16 cellular contexts compared by ENCODE assay signal in the genomic region with DNA sequence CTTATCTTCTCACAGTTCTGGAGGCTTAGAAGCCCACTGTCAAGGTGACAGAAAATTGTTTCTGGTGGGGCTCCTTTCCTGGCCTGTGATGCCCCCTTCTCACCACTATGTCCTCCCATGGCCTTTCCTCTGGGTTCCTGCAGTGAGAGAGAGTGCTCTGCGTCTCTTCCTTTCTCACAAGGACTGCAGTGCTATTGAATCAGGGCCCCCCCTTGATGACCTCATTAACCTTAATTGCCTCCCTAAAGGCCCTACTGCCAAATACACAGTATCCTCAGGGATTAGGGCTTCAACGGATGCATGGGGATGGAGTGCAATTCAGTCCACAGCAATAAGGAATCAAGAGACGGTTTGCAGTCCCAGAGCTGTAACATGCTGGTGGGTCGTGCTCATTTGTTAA.
A peak's percentile ranks its signal among the peaks of the same experiment; 100 is the strongest.
DNase-seq lines count a peak whose midpoint lies in the region; ATAC-seq and TF ChIP-seq lines count a peak whose summit lies in the region.
"Had no signal": no experiment of that assay in that cellular context is flagged by ENCODE, and none has a peak within 500 bp of the region (broad histone marks: within the 10 kb centered on the region; RNA-seq: fewer than 3 reads in every experiment).

No MANE protein-coding gene starts in this region.

- H4K8ac ChIP-seq in H9 (replicated peaks; ENCODE audit: insufficient read length, low read depth, low read length): no peak overlapping the region

- no peak overlapping the region for H4K5ac ChIP-seq in H9 (ENCODE audit: insufficient read length, low read depth, low read length)

- no peak overlapping the region for H2BK15ac ChIP-seq in H9 (ENCODE audit: low read depth, low read length)

- H3K27me3 Mint-ChIP-seq in GM23338 (ENCODE audit: insufficient read depth, low read depth, poor library complexity): peaks cover 10% of the 10 kb centered on the region
- H3K27me3 Mint-ChIP-seq in H9 (ENCODE audit: low read depth): peaks cover 4% of the 10 kb centered on the region; the same call in 1 of the 2 replicates

- no peak overlapping the region for H2BK120ac ChIP-seq in H9 (ENCODE audit: low read depth, low read length, poor library complexity, severe bottlenecking)

- no peak overlapping the region for H2AFZ ChIP-seq in GM23338
- no peak overlapping the region for H2AFZ ChIP-seq in H9 (ENCODE audit: low read length)
- H2AFZ ChIP-seq in osteoblast (ENCODE audit: low read length): no peak overlapping the region

- peak; percentile 48 for ATAC-seq in GM23338
- ATAC-seq: HCT116 had no signal

- no peaks in the 10 kb centered on the region for H3K23me2 ChIP-seq in H9 (ENCODE audit: insufficient read length, low read depth, low read length, poor library complexity, severe bottlenecking)

- H3K9me3 Mint-ChIP-seq in GM23338: no peaks in the 10 kb centered on the region; the same call in 2 of the 3 replicates
- peaks cover 7 to 8% of the 10 kb centered on the region in 2 experiments for H3K9me3 Mint-ChIP-seq in H9
- H3K9me3 Mint-ChIP-seq: CD4-positive, CD25-positive, alpha-beta regulatory T cell; HFFc6 had no signal

- intact Hi-C loops in left ventricle myocardium inferior (cut with micrococcal nuclease): no loop called here

- H3K4me3 Mint-ChIP-seq in GM23338 (no peak overlapping the region), H9 (no peak overlapping the region)
- H3K4me3 Mint-ChIP-seq: CD4-positive, CD25-positive, alpha-beta regulatory T cell; HFFc6 had no signal

- H3K9me2 ChIP-seq in GM23338 (ENCODE audit: insufficient read depth): peaks cover 8% of the 10 kb centered on the region

- H3K4me1 Mint-ChIP-seq in GM23338: peaks cover 39% of the 10 kb centered on the region
- peaks cover 38 to 50% of the 10 kb centered on the region in 2 experiments for H3K4me1 Mint-ChIP-seq in H9
- H3K4me1 Mint-ChIP-seq: CD4-positive, CD25-positive, alpha-beta regulatory T cell had no signal

- no peak overlapping the region for H3T11ph ChIP-seq in H9 (ENCODE audit: low read length)

- WGBS in H9 (ENCODE audit: extremely low coverage, insufficient read length, low lambda C conversion rate): no CpG with 5 or more reads among the region's 4 CpGs

- no peak overlapping the region for H3K23ac ChIP-seq in H9 (ENCODE audit: insufficient read length, low read depth, low read length)

- H3K27ac Mint-ChIP-seq in GM23338 (no peak overlapping the region), H9 (no peak overlapping the region)
- H3K27ac Mint-ChIP-seq: CD4-positive, CD25-positive, alpha-beta regulatory T cell; HFFc6 had no signal

- H3K36me3 ChIP-seq in GM23338 (ENCODE audit: insufficient read depth): no peaks in the 10 kb centered on the region
- no peaks in the 10 kb centered on the region for H3K36me3 ChIP-seq in osteoblast (ENCODE audit: insufficient read depth, low read length)
- H3K36me3 ChIP-seq in left ventricle myocardium inferior: no peaks in the 10 kb centered on the region
- H3K36me3 ChIP-seq: BE2C had no signal

- no peak for DNase-seq in GM23338 (ENCODE audit: low spot score)
- no peak for DNase-seq in H9
- peak; percentile 43 for DNase-seq in islet precursor cell
- DNase-seq in osteoblast (ENCODE audit: insufficient read length, low spot score, missing footprints): peak; percentile 19
- no peak for DNase-seq in stimulated activated CD4-positive, alpha-beta T cell treated with anti-CD3 and anti-CD28 coated beads, Interleukin-4, amount 100 ng/mL, for 24 hours
- DNase-seq in glomerular visceral epithelial cell (ENCODE audit: extremely low spot score): no peak
- no peak for DNase-seq in left ventricle myocardium inferior
- DNase-seq: ACHN; BE2C; C1 segment of cervical spinal cord; Caco-2; CD4-positive, CD25-positive, alpha-beta regulatory T cell; GF-D8; HFFc6 had no signal

- H4K20me1 ChIP-seq in GM23338 (replicated peaks; ENCODE audit: insufficient read depth) (no peaks in the 10 kb centered on the region), H9 (ENCODE audit: control insufficient read depth, insufficient read depth, insufficient read length) (no peaks in the 10 kb centered on the region), osteoblast (ENCODE audit: insufficient read depth, low read length) (no peaks in the 10 kb centered on the region)

- no peak overlapping the region for H3K56ac ChIP-seq in H9 (ENCODE audit: insufficient read length, low read depth, low read length)

- H3K27me3 ChIP-seq in GM23338 (ENCODE audit: insufficient read depth): no peaks in the 10 kb centered on the region
- no peaks in the 10 kb centered on the region for H3K27me3 ChIP-seq in H9 (ENCODE audit: insufficient read depth, low read length)
- H3K27me3 ChIP-seq in osteoblast (ENCODE audit: insufficient read depth, low read length): no peaks in the 10 kb centered on the region
- no peaks in the 10 kb centered on the region for H3K27me3 ChIP-seq in left ventricle myocardium inferior (ENCODE audit: low read depth)

- no peak overlapping the region for H2BK5ac ChIP-seq in H9 (ENCODE audit: insufficient read length, low read length)

- H4K91ac ChIP-seq in H9 (ENCODE audit: insufficient read length, low read depth, low read length): no peak overlapping the region

- no peak overlapping the region for H2BK20ac ChIP-seq in H9 (ENCODE audit: low read depth, low read length, poor library complexity, severe bottlenecking)

- peaks cover 10% of the 10 kb centered on the region for H3K36me3 Mint-ChIP-seq in GM23338 (ENCODE audit: low read depth)
- H3K36me3 Mint-ChIP-seq in H9 (ENCODE audit: insufficient read depth in 1 of 3, low read depth in 3 of 3): peaks cover 8 to 19% (median 16%) of the 10 kb centered on the region in 3 experiments
- H3K36me3 Mint-ChIP-seq: CD4-positive, CD25-positive, alpha-beta regulatory T cell had no signal

- no peak overlapping the region for H3K4ac ChIP-seq in H9 (ENCODE audit: low read depth, low read length)

- H3K79me2 ChIP-seq in GM23338 (replicated peaks; ENCODE audit: insufficient read depth) (peaks cover 12% of the 10 kb centered on the region), H9 (ENCODE audit: insufficient read depth, low read length) (no peaks in the 10 kb centered on the region), osteoblast (ENCODE audit: insufficient read depth, low read length) (no peaks in the 10 kb centered on the region)

- TF ChIP-seq CTCF in GM23338 (conservative IDR thresholded peaks at IDR 0.05; ENCODE audit: low read depth in 2 of 2): peak in 1 of 2 experiments; percentile 14; a peak in 1 of 4 replicates
- peak; percentile 24; the same call in 2 of the 3 replicates for TF ChIP-seq CTCF in H9 (conservative IDR thresholded peaks at IDR 0.05)
- TF ChIP-seq CTCF in osteoblast (IDR thresholded peaks at IDR 0.05; ENCODE audit: extremely low read depth, low read depth, low read length): no peak
- no peak for TF ChIP-seq CTCF in left ventricle myocardium inferior (IDR thresholded peaks at IDR 0.05; ENCODE audit: borderline replicate concordance)

- H3K4me2 ChIP-seq in GM23338 (peak overlapping the region; percentile 20; the same call in 1 of the 2 replicates), H9 (ENCODE audit: insufficient read depth, insufficient read length, low read length) (no peak overlapping the region), osteoblast (ENCODE audit: insufficient read depth, low read length) (no peak overlapping the region)

- H3F3A ChIP-seq in GM23338 (replicated peaks; ENCODE audit: low read depth): no peaks in the 10 kb centered on the region

- no peak overlapping the region for H3K9ac ChIP-seq in H9 (ENCODE audit: extremely low read depth, insufficient read length, low read length)

- H3K4me1 ChIP-seq in GM23338 (ENCODE audit: insufficient read depth): peaks cover 47% of the 10 kb centered on the region
- H3K4me1 ChIP-seq in H9 (ENCODE audit: insufficient read depth, low read length): peaks cover 10% of the 10 kb centered on the region
- peaks cover 15% of the 10 kb centered on the region for H3K4me1 ChIP-seq in osteoblast (ENCODE audit: insufficient read depth, low read length)
- H3K4me1 ChIP-seq in left ventricle myocardium inferior: peaks cover 20% of the 10 kb centered on the region
- H3K4me1 ChIP-seq: BE2C, Caco-2 had no signal

- H3K79me1 ChIP-seq in H9 (ENCODE audit: insufficient read depth, low read depth, low read length, poor library complexity, severe bottlenecking): no peaks in the 10 kb centered on the region

- H3K18ac ChIP-seq in H9 (ENCODE audit: insufficient read length, low read depth, low read length): no peak overlapping the region

- H3K27ac ChIP-seq in GM23338 (ENCODE audit: low read depth) (no peak overlapping the region), H9 (ENCODE audit: insufficient read length, low read depth, low read length) (no peak overlapping the region), osteoblast (ENCODE audit: low read depth, low read length) (no peak overlapping the region), left ventricle myocardium inferior (replicated peaks) (no peak overlapping the region)
- H3K27ac ChIP-seq: HL-60 had no signal

- no peak overlapping the region for H3K14ac ChIP-seq in H9 (ENCODE audit: insufficient read depth, low read length)

- H2AK5ac ChIP-seq in H9 (ENCODE audit: insufficient read length, low read length): no peak overlapping the region

- no peaks in the 10 kb centered on the region for H3K9me3 ChIP-seq in H9 (ENCODE audit: control insufficient read depth, low read depth, low read length)
- no peaks in the 10 kb centered on the region for H3K9me3 ChIP-seq in osteoblast (ENCODE audit: low read depth, low read length)
- no peaks in the 10 kb centered on the region for H3K9me3 ChIP-seq in left ventricle myocardium inferior (replicated peaks)
- H3K9me3 ChIP-seq: BE2C, Caco-2 had no signal

- H2BK12ac ChIP-seq in H9 (ENCODE audit: insufficient read length, low read depth, low read length): no peak overlapping the region

- no peak overlapping the region for H3K4me3 ChIP-seq in GM23338
- no peak overlapping the region for H3K4me3 ChIP-seq in osteoblast (ENCODE audit: insufficient read depth, low read length)
- no peak overlapping the region for H3K4me3 ChIP-seq in left ventricle myocardium inferior

TF ChIP-seq in GM23338, 12 proteins besides CTCF, POLR2A, EP300 and RAD21:
- no peak for TF ChIP-seq JUNB (IDR thresholded peaks at IDR 0.05; ENCODE audit: unreplicated experiment)
- no peak for TF ChIP-seq POLR2AphosphoS5 (IDR thresholded peaks at IDR 0.05; ENCODE audit: low read depth)
TF ChIP-seq in GM23338: peak in this region for 0.

Comparison
In these comparisons a context has a peak if more than half of its experiments do, and no peak if none do; other contexts are left out.
1. DNase-seq: peak in islet precursor cell (single experiment) and osteoblast (single experiment); none in GM23338 (single experiment), H9 (single experiment), stimulated activated CD4-positive, alpha-beta T cell treated with anti-CD3 and anti-CD28 coated beads, Interleukin-4, amount 100 ng/mL, for 24 hours (single experiment), glomerular visceral epithelial cell (single experiment) and left ventricle myocardium inferior (single experiment).